In genomic region chr20:53950031-53950430, GRCh38 we compare ENCODE assay signal across 1 cellular context.
TF ChIP-seq lines count a peak whose summit lies in the region.

No MANE protein-coding gene starts in this region.

TF ChIP-seq in SK-N-SH treated with all-trans-retinoic acid at 6 μM for 48 hours, 23 proteins besides CTCF, POLR2A, EP300 and RAD21 (continued from another document):
- TF ChIP-seq CSRNP3 (CRISPR knock-in tag; IDR thresholded peaks at IDR 0.05) (no peak), ZFP3 (CRISPR knock-in tag; IDR thresholded peaks at IDR 0.05) (no peak), ZNF565 (CRISPR knock-in tag; conservative IDR thresholded peaks at IDR 0.05; ENCODE audit: low read depth) (no peak), BACH2 (CRISPR knock-in tag; IDR thresholded peaks at IDR 0.05; ENCODE audit: borderline replicate concordance) (no peak), ESRRG (CRISPR knock-in tag; IDR thresholded peaks at IDR 0.05) (no peak), ISL1 (CRISPR knock-in tag; IDR thresholded peaks at IDR 0.05) (no peak), TCF4 (CRISPR knock-in tag; IDR thresholded peaks at IDR 0.05; ENCODE audit: borderline replicate concordance) (no peak), PPARA (CRISPR knock-in tag; IDR thresholded peaks at IDR 0.05; ENCODE audit: borderline replicate concordance) (no peak), SNAI2 (CRISPR knock-in tag; IDR thresholded peaks at IDR 0.05) (no peak), GLIS3 (CRISPR knock-in tag; IDR thresholded peaks at IDR 0.05) (no peak), CREB5 (CRISPR knock-in tag; IDR thresholded peaks at IDR 0.05; ENCODE audit: low read depth) (no peak)
